Comparison of ENCODE assay signal across 8 cellular contexts in genomic region chr9:76571288-76572204, GRCh38.
DNase-seq lines count a peak whose midpoint lies in the region; ATAC-seq and TF ChIP-seq lines count a peak whose summit lies in the region.

No MANE protein-coding gene starts in this region.

- TF ChIP-seq EP300 in gastroesophageal sphincter (IDR thresholded peaks at IDR 0.05), result no peak

- TF ChIP-seq CTCF in gastroesophageal sphincter (IDR thresholded peaks at IDR 0.05), result no peak

- peaks cover 0 to 10% (median 0%) of the 10 kb centered on the region in 3 donors for H3K9me3 ChIP-seq in gastroesophageal sphincter

- H3K4me1 Mint-ChIP-seq in T-helper 2 cell treated with Interferon-gamma antibody and Interleukin-4, amounts not matched to agents 5 μg/mL and 100 μg/mL, for 36 hours (ENCODE audit: low read depth), result peaks cover 31% of the 10 kb centered on the region
- peaks cover 37 to 74% of the 10 kb centered on the region in 2 donors for H3K4me1 Mint-ChIP-seq in stimulated activated naive B cell treated with anti-CD40 and anti-IgM and Interleukin-4, amounts not matched to agents 10 μg/mL and 1 μg/mL and 100 μg/mL, for 72 hours

- no peaks in the 10 kb centered on the region for H3K36me3 ChIP-seq in gastroesophageal sphincter

- H3K4me1 ChIP-seq in gastroesophageal sphincter, result no peaks in the 10 kb centered on the region

- 14 to 17% methylated on average over 15 to 19 of the region's 40 CpGs for WGBS in gastroesophageal sphincter (ENCODE audit: low coverage in 1 of 2), 2 donors

- H3K27me3 ChIP-seq in gastroesophageal sphincter, result peaks cover 20% of the 10 kb centered on the region

- no peak for TF ChIP-seq POLR2A in gastroesophageal sphincter (IDR thresholded peaks at IDR 0.05)

- ATAC-seq in HG02938 (IDR thresholded peaks at IDR 0.05; ENCODE audit: unreplicated experiment) (peak; percentile 93), gastroesophageal sphincter (peak; percentile 40)
- peak; percentile 94 for ATAC-seq in stimulated activated naive B cell treated with anti-CD40 and anti-IgM and Interleukin-4, amounts not matched to agents 10 μg/mL and 1 μg/mL and 100 μg/mL, for 72 hours (replicated peaks)

- peaks cover 12% of the 10 kb centered on the region for H3K9me3 Mint-ChIP-seq in T-helper 2 cell treated with Interferon-gamma antibody and Interleukin-4, amounts not matched to agents 5 μg/mL and 100 μg/mL, for 36 hours
- H3K9me3 Mint-ChIP-seq in stimulated activated naive B cell treated with anti-CD40 and anti-IgM and Interleukin-4, amounts not matched to agents 10 μg/mL and 1 μg/mL and 100 μg/mL, for 72 hours, result peaks cover 0 to 8% of the 10 kb centered on the region in 2 donors

- peak; percentile 15 for DNase-seq in activated CD4-positive, alpha-beta T cell treated with anti-CD3 and anti-CD28 coated beads for 48 hours
- DNase-seq in activated CD4-positive, alpha-beta T cell treated with anti-CD3 and anti-CD28 coated beads, Interleukin-2, amount 50 U/mL, for 1 hour, result no peak
- DNase-seq in T-helper 2 cell treated with Interferon-gamma antibody and Interleukin-4, amounts not matched to agents 5 μg/mL and 100 μg/mL, for 36 hours (ENCODE audit: low spot score), result no peak
- DNase-seq in stimulated activated naive B cell treated with anti-CD40 and anti-IgM and Interleukin-4, amounts not matched to agents 10 μg/mL and 1 μg/mL and 100 μg/mL, for 72 hours, result peak; percentile 24
- DNase-seq in activated effector memory CD4-positive, alpha-beta T cell treated with Interleukin-2 at 50 U/mL for 16 hours, result no peak
- DNase-seq in HK-2 (ENCODE audit: unreplicated experiment), result no peak

- peak overlapping the region; percentile 42 to 56 for H3K4me3 ChIP-seq in gastroesophageal sphincter

- H3K27ac Mint-ChIP-seq in T-helper 2 cell treated with Interferon-gamma antibody and Interleukin-4, amounts not matched to agents 5 μg/mL and 100 μg/mL, for 36 hours, result peak overlapping the region; percentile 41
- peak overlapping the region; percentile 70 for H3K27ac Mint-ChIP-seq in stimulated activated naive B cell treated with anti-CD40 and anti-IgM and Interleukin-4, amounts not matched to agents 10 μg/mL and 1 μg/mL and 100 μg/mL, for 72 hours

- peak overlapping the region; percentile 70 for H3K4me3 Mint-ChIP-seq in T-helper 2 cell treated with Interferon-gamma antibody and Interleukin-4, amounts not matched to agents 5 μg/mL and 100 μg/mL, for 36 hours
- peak overlapping the region; percentile 74 to 81 for H3K4me3 Mint-ChIP-seq in stimulated activated naive B cell treated with anti-CD40 and anti-IgM and Interleukin-4, amounts not matched to agents 10 μg/mL and 1 μg/mL and 100 μg/mL, for 72 hours

- H3K27ac ChIP-seq in gastroesophageal sphincter, result peak overlapping the region in 2 of 4 donors; percentile 36 to 62

- peaks cover 5% of the 10 kb centered on the region for H3K36me3 Mint-ChIP-seq in T-helper 2 cell treated with Interferon-gamma antibody and Interleukin-4, amounts not matched to agents 5 μg/mL and 100 μg/mL, for 36 hours (ENCODE audit: low read depth)
- peaks cover 23 to 29% of the 10 kb centered on the region in 2 donors for H3K36me3 Mint-ChIP-seq in stimulated activated naive B cell treated with anti-CD40 and anti-IgM and Interleukin-4, amounts not matched to agents 10 μg/mL and 1 μg/mL and 100 μg/mL, for 72 hours

- peaks cover 5% of the 10 kb centered on the region for H3K27me3 Mint-ChIP-seq in T-helper 2 cell treated with Interferon-gamma antibody and Interleukin-4, amounts not matched to agents 5 μg/mL and 100 μg/mL, for 36 hours (ENCODE audit: low read depth)
- H3K27me3 Mint-ChIP-seq in stimulated activated naive B cell treated with anti-CD40 and anti-IgM and Interleukin-4, amounts not matched to agents 10 μg/mL and 1 μg/mL and 100 μg/mL, for 72 hours, result peaks cover 0 to 5% of the 10 kb centered on the region in 2 donors

Comparison
In these comparisons a context has a peak if more than half of its experiments do, and no peak if none do; other contexts are left out.
1. DNase-seq: peak in activated CD4-positive, alpha-beta T cell treated with anti-CD3 and anti-CD28 coated beads for 48 hours (single experiment) and stimulated activated naive B cell treated with anti-CD40 and anti-IgM and Interleukin-4, amounts not matched to agents 10 μg/mL and 1 μg/mL and 100 μg/mL, for 72 hours (single experiment); none in activated CD4-positive, alpha-beta T cell treated with anti-CD3 and anti-CD28 coated beads, Interleukin-2, amount 50 U/mL, for 1 hour (single experiment), T-helper 2 cell treated with Interferon-gamma antibody and Interleukin-4, amounts not matched to agents 5 μg/mL and 100 μg/mL, for 36 hours (single experiment), activated effector memory CD4-positive, alpha-beta T cell treated with Interleukin-2 at 50 U/mL for 16 hours (single experiment) and HK-2 (single experiment).
2. ATAC-seq: peak in every context shown above with its lines; median percentile 94 in stimulated activated naive B cell treated with anti-CD40 and anti-IgM and Interleukin-4, amounts not matched to agents 10 μg/mL and 1 μg/mL and 100 μg/mL, for 72 hours; 93 in HG02938; 40 in gastroesophageal sphincter.